ENCODE assay signal across 14 cellular contexts in genomic region chr9:76644171-76644570, GRCh38.
DNase-seq lines count a peak whose midpoint lies in the region; ATAC-seq, FAIRE-seq and TF ChIP-seq lines count a peak whose summit lies in the region.
"Had no signal": no experiment of that assay in that cellular context is flagged by ENCODE, and none has a peak within 500 bp of the region (broad histone marks: within the 10 kb centered on the region; RNA-seq: fewer than 3 reads in every experiment).

No MANE protein-coding gene starts in this region.

- H3K4me1 ChIP-seq in spleen (peaks cover 2 to 33% (median 21%) of the 10 kb centered on the region in 6 donors), sigmoid colon (peaks cover 0 to 10% (median 3%) of the 10 kb centered on the region in 4 donors)

- no peak for TF ChIP-seq CTCF in spleen (IDR thresholded peaks at IDR 0.05 in 8 of 11, conservative IDR thresholded peaks at IDR 0.05 in 3 of 11)
- no peak for TF ChIP-seq CTCF in sigmoid colon (IDR thresholded peaks at IDR 0.05)

- peak overlapping the region in 6 of 8 donors; percentile 20 to 83 (median 72) for H3K27ac ChIP-seq in spleen
- H3K27ac ChIP-seq in sigmoid colon, result peak overlapping the region in 1 of 4 donors; percentile 12

- FAIRE-seq in GM19239 (lab: Jason Lieb, UNC), result peak; percentile 11

- H3K9me3 ChIP-seq in spleen, result no peaks in the 10 kb centered on the region
- no peaks in the 10 kb centered on the region for H3K9me3 ChIP-seq in sigmoid colon

- intact Hi-C loops in spleen (cut with DNase I; ENCODE audit: low total_unique reads) (no loop called here), sigmoid colon (cut with DNase I) (no loop called here)

- TF ChIP-seq POLR2A in spleen (IDR thresholded peaks at IDR 0.05), result no peak
- no peak for TF ChIP-seq POLR2A in sigmoid colon (IDR thresholded peaks at IDR 0.05)

- no peak for TF ChIP-seq EP300 in sigmoid colon (IDR thresholded peaks at IDR 0.05)

- no peak overlapping the region for H3K4me3 ChIP-seq in spleen
- H3K4me3 ChIP-seq in sigmoid colon, result no peak overlapping the region

- ATAC-seq in HG02642 (IDR thresholded peaks at IDR 0.05; ENCODE audit: poor library complexity, unreplicated experiment) (peak; percentile 25), HG03460 (IDR thresholded peaks at IDR 0.05; ENCODE audit: unreplicated experiment) (peak; percentile 13), GM21737 (IDR thresholded peaks at IDR 0.05; ENCODE audit: unreplicated experiment) (no peak)
- ATAC-seq: naive thymus-derived CD8-positive, alpha-beta T cell had no signal

- H3K27me3 ChIP-seq in spleen (replicated peaks in 1 of 7) (no peaks in the 10 kb centered on the region), sigmoid colon (no peaks in the 10 kb centered on the region)

- DNase-seq in GM19239 (ENCODE audit: insufficient read length, low spot score) (no peak), spleen (no peak), NCI-H2029 treated with DMSO at 0.1 percent for 48 hours (lab: John Stamatoyannopoulos, UW) (no peak), sigmoid colon (no peak)
- DNase-seq in activated CD4-positive, CD25-positive, alpha-beta regulatory T cell treated with anti-CD3 and anti-CD28 coated beads, Interleukin-2, amount 50 U/mL, for 72 hours, result no peak
- DNase-seq: activated CD4-positive, CD25-positive, alpha-beta regulatory T cell; CD4-positive, CD25-positive, alpha-beta regulatory T cell; left colon; naive thymus-derived CD8-positive, alpha-beta T cell; NCI-H2171 treated with DMSO at 0.1 percent for 48 hours; SW 1271 had no signal

- H3K36me3 ChIP-seq in spleen (peaks cover 0 to 28% (median 0%) of the 10 kb centered on the region in 6 donors), sigmoid colon (peaks cover 4 to 79% (median 33%) of the 10 kb centered on the region in 4 donors)

- WGBS in spleen, 5 donors, result 69 to 85% (median 82%) methylated on average over 4 of the region's 4 CpGs
- 92 to 95% methylated on average over 4 of the region's 4 CpGs for WGBS in sigmoid colon, 2 donors
